9 cellular contexts compared by ENCODE assay signal in genomic region chr3:129224984-129225393, GRCh38. TPM values are rescaled to one million over a fixed set of nuclear protein-coding genes. Genes with fewer than 3 reads are reported as not detected.
DNase-seq lines count a peak whose midpoint lies in the region; ATAC-seq, FAIRE-seq and TF ChIP-seq lines count a peak whose summit lies in the region.
"Had no signal": no experiment of that assay in that cellular context is flagged by ENCODE, and none has a peak within 500 bp of the region (broad histone marks: within the 10 kb centered on the region; RNA-seq: fewer than 3 reads in every experiment).

No MANE protein-coding gene starts in this region.

- H3K9ac ChIP-seq in skeletal muscle satellite cell (ENCODE audit: low read depth, low read length): peak overlapping the region; percentile 42

- H3K36me3 ChIP-seq in skeletal muscle satellite cell (ENCODE audit: insufficient read depth, low read length): no peaks in the 10 kb centered on the region

- H3K9me3 ChIP-seq in skeletal muscle satellite cell (replicated peaks; ENCODE audit: low read length): no peaks in the 10 kb centered on the region

- H3K4me3 ChIP-seq in skeletal muscle satellite cell (ENCODE audit: low read length): peak overlapping the region; percentile 13

- ATAC-seq in left ventricle myocardium superior (peak; percentile 95), HG03571 (IDR thresholded peaks at IDR 0.05; ENCODE audit: unreplicated experiment) (no peak)

- intact Hi-C loops in left ventricle myocardium superior (cut with micrococcal nuclease): no loop called here

- H3K4me2 ChIP-seq in skeletal muscle satellite cell (ENCODE audit: low read length): peak overlapping the region; percentile 67

- peaks cover 44% of the 10 kb centered on the region for H3K4me1 ChIP-seq in skeletal muscle satellite cell (ENCODE audit: control insufficient read depth, insufficient read depth, low read length)

- DNase-seq in NCI-H748 (lab: John Stamatoyannopoulos, UW; ENCODE audit: unreplicated experiment): peak; percentile 1
- DNase-seq in NCI-H748 treated with DMSO at 0.1 percent for 48 hours (lab: John Stamatoyannopoulos, UW): no peak
- DNase-seq in NCI-H510A treated with DMSO at 0.1 percent for 48 hours (lab: John Stamatoyannopoulos, UW): peak; percentile 14
- DNase-seq in anterior cingulate cortex (lab: John Stamatoyannopoulos, UW): peak in 47 of 58 donors; percentile 8 to 81 (median 55)
- DNase-seq in left ventricle myocardium superior: peak; percentile 90
- DNase-seq in GM12892 (ENCODE audit: insufficient read length): no peak

- no peaks in the 10 kb centered on the region for H3K27me3 ChIP-seq in skeletal muscle satellite cell (ENCODE audit: control insufficient read depth, insufficient read depth, low read length)

- no peak for TF ChIP-seq POLR2A in GM12892 (IDR thresholded peaks at IDR 0.05; ENCODE audit: low read depth, low read length)

- FAIRE-seq in GM12892 (lab: Jason Lieb, UNC): no peak
- FAIRE-seq: G401.6 had no signal

RNA-seq across cellular contexts. Expression of gene COPG1, which starts 24.4 kb away (rescaled TPM):
- total RNA-seq in left ventricle myocardium superior: 84.1 TPM
- 324 and 359 TPM in 2 replicates for total RNA-seq in skeletal muscle satellite cell (2012; rRNA removed)
- polyA plus RNA-seq in GM12892 (2012; ENCODE audit: missing spikeins): 77.0 TPM

RNA-seq across cellular contexts. Expression of gene CNBP, which starts 41.3 kb away (rescaled TPM):
- 531 TPM for total RNA-seq in left ventricle myocardium superior
- 232 and 240 TPM in 2 replicates for total RNA-seq in skeletal muscle satellite cell (2012; rRNA removed)
- 328 TPM for polyA plus RNA-seq in GM12892 (2012; ENCODE audit: missing spikeins)

RNA-seq across cellular contexts. Expression of gene HMCES, which starts 53.7 kb away (rescaled TPM):
- 34.9 TPM for total RNA-seq in left ventricle myocardium superior
- total RNA-seq in skeletal muscle satellite cell (2012; rRNA removed): 11.6 and 15.7 TPM in 2 replicates
- 22.5 TPM for polyA plus RNA-seq in GM12892 (2012; ENCODE audit: missing spikeins)

Comparison
In these comparisons a context has a peak if more than half of its experiments do, and no peak if none do; other contexts are left out.
1. DNase-seq: peak in NCI-H748 (single experiment), NCI-H510A treated with DMSO at 0.1 percent for 48 hours (single experiment), anterior cingulate cortex (47 of 58) and left ventricle myocardium superior (single experiment); none in NCI-H748 treated with DMSO at 0.1 percent for 48 hours (single experiment) and GM12892 (single experiment).